Comparison of ENCODE assay signal across 1 cellular context in the genomic region with DNA sequence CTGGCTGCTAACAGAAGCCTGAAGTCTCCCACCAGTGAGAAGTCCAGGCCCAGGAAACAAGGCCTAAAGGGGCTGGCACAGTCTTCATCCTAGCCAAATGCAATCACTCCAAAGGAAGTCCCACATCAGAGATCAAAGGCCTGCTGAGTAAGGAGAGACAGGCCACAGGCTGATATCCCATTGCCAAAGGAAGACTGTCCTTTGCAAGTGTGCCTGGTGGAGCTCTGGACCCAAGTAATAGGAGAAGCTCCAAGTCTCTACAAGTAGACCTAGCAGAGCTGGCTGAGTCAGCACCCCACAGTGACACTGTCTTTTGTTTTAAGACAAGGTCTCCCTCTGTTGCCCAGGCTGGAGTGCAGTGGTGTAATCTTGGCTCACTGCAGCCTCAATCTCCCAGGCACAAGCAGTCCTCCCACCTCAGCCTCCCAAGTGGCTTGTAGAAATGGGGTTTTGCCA.
TF ChIP-seq lines count a peak whose summit lies in the region.

No MANE protein-coding gene starts in this region.

TF ChIP-seq in GM12878, 131 proteins besides CTCF, POLR2A, EP300 and RAD21:
- TF ChIP-seq ZNF384 (IDR thresholded peaks at IDR 0.05; ENCODE audit: borderline replicate concordance, low read depth, low read length) (no peak), BACH1 (IDR thresholded peaks at IDR 0.05; ENCODE audit: borderline replicate concordance) (no peak)
- TF ChIP-seq, protein P1, sequence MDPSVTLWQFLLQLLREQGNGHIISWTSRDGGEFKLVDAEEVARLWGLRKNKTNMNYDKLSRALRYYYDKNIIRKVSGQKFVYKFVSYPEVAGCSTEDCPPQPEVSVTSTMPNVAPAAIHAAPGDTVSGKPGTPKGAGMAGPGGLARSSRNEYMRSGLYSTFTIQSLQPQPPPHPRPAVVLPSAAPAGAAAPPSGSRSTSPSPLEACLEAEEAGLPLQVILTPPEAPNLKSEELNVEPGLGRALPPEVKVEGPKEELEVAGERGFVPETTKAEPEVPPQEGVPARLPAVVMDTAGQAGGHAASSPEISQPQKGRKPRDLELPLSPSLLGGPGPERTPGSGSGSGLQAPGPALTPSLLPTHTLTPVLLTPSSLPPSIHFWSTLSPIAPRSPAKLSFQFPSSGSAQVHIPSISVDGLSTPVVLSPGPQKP (IDR thresholded peaks at IDR 0.05; ENCODE audit: low read depth, low read length): no peak
